Comparison of ENCODE assay signal across 14 cellular contexts in the genomic region with DNA sequence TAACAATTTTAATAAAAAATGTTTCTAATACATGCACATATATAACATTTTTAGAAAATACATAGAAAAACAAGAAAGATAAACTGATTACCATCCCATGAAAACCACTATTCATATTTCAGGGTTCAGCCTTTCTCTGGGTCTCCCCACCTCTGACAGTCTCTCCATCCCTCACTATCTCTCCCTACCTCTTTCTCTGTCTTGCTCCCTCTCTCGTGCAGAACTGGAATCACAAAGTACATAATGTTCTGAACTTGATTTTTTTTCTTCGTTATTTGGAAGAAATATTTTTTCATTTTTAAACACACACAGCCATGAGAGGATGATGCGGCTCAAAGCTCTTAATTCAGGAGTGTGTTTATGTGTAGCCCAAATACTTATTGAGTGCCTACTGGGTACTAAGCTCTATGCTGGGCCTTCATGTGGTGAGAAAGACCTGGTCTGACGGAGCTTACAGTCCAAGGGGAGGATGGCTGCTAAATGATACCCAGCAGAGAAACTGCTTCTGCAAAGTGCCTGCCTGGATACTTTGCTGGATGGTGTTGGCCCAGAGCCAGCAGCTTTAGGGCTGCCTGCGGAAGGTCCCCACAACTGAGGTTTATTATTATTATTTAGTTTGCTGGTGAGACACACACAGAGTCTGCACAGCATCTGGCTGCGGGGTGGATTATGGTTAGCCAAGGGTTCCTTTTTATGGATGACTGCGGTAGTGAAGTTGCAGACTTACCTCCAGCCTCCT. TPM values are rescaled to one million over a fixed set of nuclear protein-coding genes. Genes with fewer than 3 reads are reported as not detected.
DNase-seq lines count a peak whose midpoint lies in the region; ATAC-seq and TF ChIP-seq lines count a peak whose summit lies in the region.
"Had no signal": no experiment of that assay in that cellular context is flagged by ENCODE, and none has a peak within 500 bp of the region (broad histone marks: within the 10 kb centered on the region; RNA-seq: fewer than 3 reads in every experiment).

No MANE protein-coding gene starts in this region.

- H4K20me1 ChIP-seq in BLaER1 = no peaks in the 10 kb centered on the region
- H4K20me1 ChIP-seq in GM23338 (replicated peaks; ENCODE audit: insufficient read depth) = no peaks in the 10 kb centered on the region
- H4K20me1 ChIP-seq in PC-3 (ENCODE audit: low read length) = no peaks in the 10 kb centered on the region

- H3K4me1 Mint-ChIP-seq in GM23338 = peaks cover 6% of the 10 kb centered on the region; the same call in 2 of the 3 replicates

- CTCF ChIA-PET in PC-3 (lab: Charles Lee) = no interaction called here

- H3K4me3 ChIP-seq in BLaER1 = no peak overlapping the region
- no peak overlapping the region for H3K4me3 ChIP-seq in GM23338
- H3K4me3 ChIP-seq in PC-3 (ENCODE audit: low read length) = no peak overlapping the region
- H3K4me3 ChIP-seq in fibroblast of the aortic adventitia (ENCODE audit: low read depth, low read length) = no peak overlapping the region
- H3K4me3 ChIP-seq: smooth muscle cell had no signal

- POLR2A ChIA-PET in PC-3 (lab: Charles Lee; ENCODE audit: unreplicated experiment) = no interaction called here

- peak overlapping the region; percentile 6; the same call in 1 of the 2 replicates for H2AFZ ChIP-seq in GM23338
- H2AFZ ChIP-seq in PC-3 (ENCODE audit: low read length) = no peak overlapping the region

- no peak overlapping the region for H3K27ac ChIP-seq in BLaER1
- H3K27ac ChIP-seq in GM23338 (ENCODE audit: low read depth) = no peak overlapping the region
- H3K27ac ChIP-seq in PC-3 (ENCODE audit: low read length) = no peak overlapping the region

- no peak overlapping the region for H3K4me3 Mint-ChIP-seq in GM23338
- H3K4me3 Mint-ChIP-seq: activated naive CD8-positive, alpha-beta T cell; CD8-positive, alpha-beta T cell had no signal

- no peak overlapping the region for H3K27ac Mint-ChIP-seq in GM23338
- H3K27ac Mint-ChIP-seq: activated naive CD8-positive, alpha-beta T cell; CD8-positive, alpha-beta T cell had no signal

- H3F3A ChIP-seq in GM23338 (replicated peaks; ENCODE audit: low read depth) (no peaks in the 10 kb centered on the region), PC-3 (ENCODE audit: low read length, unreplicated experiment) (no peaks in the 10 kb centered on the region)

- H3K9me2 ChIP-seq in GM23338 (ENCODE audit: insufficient read depth) (0 out of 2 replicates have a peak, but pooled peaks cover 7% of the 10 kb centered on the region), PC-3 (replicated peaks; ENCODE audit: low read length) (no peaks in the 10 kb centered on the region)

- no TSS peak for BruUV-seq in PC-3 (replicated peaks; lab: Mats Ljungman, UMichigan)

- H3K36me3 ChIP-seq in BLaER1 (no peaks in the 10 kb centered on the region), GM23338 (ENCODE audit: insufficient read depth) (no peaks in the 10 kb centered on the region), PC-3 (ENCODE audit: low read depth, low read length) (no peaks in the 10 kb centered on the region)

- TF ChIP-seq CTCF in GM23338 (conservative IDR thresholded peaks at IDR 0.05; ENCODE audit: low read depth in 2 of 2) (peak in 1 of 2 experiments; percentile 11; a peak in 1 of 4 replicates), PC-3 (conservative IDR thresholded peaks at IDR 0.05; ENCODE audit: low read depth, low read length) (peak; percentile 57), fibroblast of the aortic adventitia (IDR thresholded peaks at IDR 0.05; ENCODE audit: insufficient read depth, low read length) (peak; percentile 20)

- H3K9me3 ChIP-seq in BLaER1 = 0 out of 2 replicates have a peak, but pooled peaks cover 6% of the 10 kb centered on the region
- H3K9me3 ChIP-seq in PC-3 (ENCODE audit: low read length) = no peaks in the 10 kb centered on the region

- 0 out of 2 replicates have a peak overlapping the region, but pooled peaks have one; percentile 47 for H3K4me2 ChIP-seq in BLaER1
- no peak overlapping the region for H3K4me2 ChIP-seq in GM23338
- no peak overlapping the region for H3K4me2 ChIP-seq in PC-3 (ENCODE audit: low read length)
- H3K4me2 ChIP-seq: smooth muscle cell had no signal

- no peak for DNase-seq in GM23338 (ENCODE audit: low spot score)
- no peak for DNase-seq in PC-3
- no peak for DNase-seq in fibroblast of the aortic adventitia (ENCODE audit: low read depth)
- no peak for DNase-seq in inferior parietal cortex (ENCODE audit: extremely low spot score)
- DNase-seq: activated CD8-positive, alpha-beta memory T cell treated with anti-CD3 and anti-CD28 coated beads, Interleukin-2, amount 50 U/mL, for 4 hours; CD8-positive, alpha-beta T cell; cerebellar nuclear complex; erythroblast had no signal

- no peaks in the 10 kb centered on the region for H3K36me3 Mint-ChIP-seq in GM23338 (ENCODE audit: low read depth)
- H3K36me3 Mint-ChIP-seq: activated naive CD8-positive, alpha-beta T cell; CD8-positive, alpha-beta T cell had no signal

- H3K4me1 ChIP-seq in BLaER1 (peaks cover 15% of the 10 kb centered on the region), GM23338 (ENCODE audit: insufficient read depth) (no peaks in the 10 kb centered on the region), PC-3 (ENCODE audit: insufficient read depth, low read length) (no peaks in the 10 kb centered on the region)

- H3K27me3 ChIP-seq in BLaER1 (no peaks in the 10 kb centered on the region), GM23338 (ENCODE audit: insufficient read depth) (no peaks in the 10 kb centered on the region), PC-3 (ENCODE audit: low read length) (peaks cover 12% of the 10 kb centered on the region; the same call in 1 of the 2 replicates)

- no peaks in the 10 kb centered on the region for H3K79me2 ChIP-seq in GM23338 (replicated peaks; ENCODE audit: insufficient read depth)
- H3K79me2 ChIP-seq in PC-3 (ENCODE audit: low read length) = no peaks in the 10 kb centered on the region

- H3K9ac ChIP-seq in BLaER1 = no peak overlapping the region
- H3K9ac ChIP-seq in PC-3 (ENCODE audit: low read length) = no peak overlapping the region

- peak; percentile 49; the same call in 2 of the 3 replicates for ATAC-seq in GM23338
- ATAC-seq in PC-3 = no peak; the same call in 1 of the 2 replicates
- no peak for ATAC-seq in GM21515 (IDR thresholded peaks at IDR 0.05; ENCODE audit: unreplicated experiment)
- ATAC-seq in HG03378 (IDR thresholded peaks at IDR 0.05; ENCODE audit: unreplicated experiment) = no peak
- no peak for ATAC-seq in GM19328 (IDR thresholded peaks at IDR 0.05; ENCODE audit: unreplicated experiment)
- ATAC-seq: CD8-positive, alpha-beta T cell had no signal

- no peaks in the 10 kb centered on the region for H3K27me3 Mint-ChIP-seq in GM23338 (ENCODE audit: insufficient read depth, low read depth, poor library complexity)
- H3K27me3 Mint-ChIP-seq: activated naive CD8-positive, alpha-beta T cell had no signal

- intact Hi-C loops in PC-3 (cut with micrococcal nuclease) = no loop called here

- H3K9me3 Mint-ChIP-seq in GM23338 = no peaks in the 10 kb centered on the region
- H3K9me3 Mint-ChIP-seq: CD8-positive, alpha-beta T cell had no signal

TF ChIP-seq in GM23338, 12 proteins besides CTCF, POLR2A, EP300 and RAD21 (continues in another document):
- no peak for TF ChIP-seq NANOG (IDR thresholded peaks at IDR 0.05; ENCODE audit: borderline replicate concordance)
- TF ChIP-seq ZNF114 (CRISPR knock-in tag; IDR thresholded peaks at IDR 0.05) = no peak
- TF ChIP-seq, protein P1, sequence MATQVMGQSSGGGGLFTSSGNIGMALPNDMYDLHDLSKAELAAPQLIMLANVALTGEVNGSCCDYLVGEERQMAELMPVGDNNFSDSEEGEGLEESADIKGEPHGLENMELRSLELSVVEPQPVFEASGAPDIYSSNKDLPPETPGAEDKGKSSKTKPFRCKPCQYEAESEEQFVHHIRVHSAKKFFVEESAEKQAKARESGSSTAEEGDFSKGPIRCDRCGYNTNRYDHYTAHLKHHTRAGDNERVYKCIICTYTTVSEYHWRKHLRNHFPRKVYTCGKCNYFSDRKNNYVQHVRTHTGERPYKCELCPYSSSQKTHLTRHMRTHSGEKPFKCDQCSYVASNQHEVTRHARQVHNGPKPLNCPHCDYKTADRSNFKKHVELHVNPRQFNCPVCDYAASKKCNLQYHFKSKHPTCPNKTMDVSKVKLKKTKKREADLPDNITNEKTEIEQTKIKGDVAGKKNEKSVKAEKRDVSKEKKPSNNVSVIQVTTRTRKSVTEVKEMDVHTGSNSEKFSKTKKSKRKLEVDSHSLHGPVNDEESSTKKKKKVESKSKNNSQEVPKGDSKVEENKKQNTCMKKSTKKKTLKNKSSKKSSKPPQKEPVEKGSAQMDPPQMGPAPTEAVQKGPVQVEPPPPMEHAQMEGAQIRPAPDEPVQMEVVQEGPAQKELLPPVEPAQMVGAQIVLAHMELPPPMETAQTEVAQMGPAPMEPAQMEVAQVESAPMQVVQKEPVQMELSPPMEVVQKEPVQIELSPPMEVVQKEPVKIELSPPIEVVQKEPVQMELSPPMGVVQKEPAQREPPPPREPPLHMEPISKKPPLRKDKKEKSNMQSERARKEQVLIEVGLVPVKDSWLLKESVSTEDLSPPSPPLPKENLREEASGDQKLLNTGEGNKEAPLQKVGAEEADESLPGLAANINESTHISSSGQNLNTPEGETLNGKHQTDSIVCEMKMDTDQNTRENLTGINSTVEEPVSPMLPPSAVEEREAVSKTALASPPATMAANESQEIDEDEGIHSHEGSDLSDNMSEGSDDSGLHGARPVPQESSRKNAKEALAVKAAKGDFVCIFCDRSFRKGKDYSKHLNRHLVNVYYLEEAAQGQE (IDR thresholded peaks at IDR 0.05; ENCODE audit: unreplicated experiment) = no peak
- TF ChIP-seq STAT1 (IDR thresholded peaks at IDR 0.05; ENCODE audit: unreplicated experiment) = no peak
- no peak for TF ChIP-seq EZH2phosphoT487 (IDR thresholded peaks at IDR 0.05; ENCODE audit: unreplicated experiment)
- no peak for TF ChIP-seq POLR2AphosphoS5 (IDR thresholded peaks at IDR 0.05; ENCODE audit: low read depth)
- TF ChIP-seq EZH2 (IDR thresholded peaks at IDR 0.05; ENCODE audit: low read depth, unreplicated experiment) = no peak

RNA-seq across cellular contexts. Expression of a gene that starts 42.6 kb away (rescaled TPM):
- total RNA-seq in GM23338 (2014; rRNA removed; shearing (Covaris generic)) = 118 and 138 TPM in 2 replicates
- 66.7 and 79.0 TPM in 2 replicates for polyA plus RNA-seq in GM23338 (2016; fragmentation: Nextera tagmentation; extraction: Ambion mirVana)
- total RNA-seq in PC-3 (2014; rRNA removed) (38.4 and 43.0 TPM in 2 replicates), fibroblast of the aortic adventitia (ENCODE audit: low replicate concordance) (18.3 and 43.8 TPM in 2 replicates)
